Comparison of ENCODE assay signal across 17 cellular contexts in genomic region chr12:127829974-127830543, GRCh38.
A peak's percentile ranks its signal among the peaks of the same experiment; 100 is the strongest.
DNase-seq lines count a peak whose midpoint lies in the region; ATAC-seq and TF ChIP-seq lines count a peak whose summit lies in the region.
"Had no signal": no experiment of that assay in that cellular context is flagged by ENCODE, and none has a peak within 500 bp of the region (broad histone marks: within the 10 kb centered on the region; RNA-seq: fewer than 3 reads in every experiment).

No MANE protein-coding gene starts in this region.

- TF ChIP-seq CTCF in heart right ventricle (IDR thresholded peaks at IDR 0.05) (no peak), gastroesophageal sphincter (IDR thresholded peaks at IDR 0.05) (no peak)

- DNase-seq in heart right ventricle (no peak), Right ventricle myocardium superior (no peak), SJCRH30 (peak; percentile 42 to 80), substantia nigra (lab: John Stamatoyannopoulos, UW) (peak in 3 of 49 donors; percentile 9 to 13 (median 12)), cortex of kidney (lab: John Stamatoyannopoulos, UW) (no peak)
- DNase-seq: DMS79 treated with DMSO at 0.1 percent for 48 hours, NCI-H1436, NCI-H2081, NCI-H510A, SHP77 treated with DMSO at 0.1 percent for 48 hours had no signal

- WGBS in heart right ventricle, 2 donors = 51 to 54% methylated on average over 3 of the region's 3 CpGs
- 35 to 42% methylated on average over 3 of the region's 3 CpGs for WGBS in gastroesophageal sphincter (ENCODE audit: low coverage in 1 of 2), 2 donors

- H3K9me3 ChIP-seq in heart right ventricle (peaks cover 0 to 3% (median 0%) of the 10 kb centered on the region in 11 donors), SJCRH30 (replicated peaks) (no peaks in the 10 kb centered on the region; the same call in 1 of the 2 replicates), gastroesophageal sphincter (no peaks in the 10 kb centered on the region)

- H3K4me3 ChIP-seq in heart right ventricle (no peak overlapping the region), SJCRH30 (no peak overlapping the region), gastroesophageal sphincter (no peak overlapping the region)
- H3K4me3 ChIP-seq: BLaER1 treated with 17β-estradiol and CSF1 and Interleukin-3, amounts not matched to agents 10 nM and 100 nM; GM12878; GM23338; K562 had no signal

- H3K4me1 ChIP-seq in heart right ventricle = peaks cover 0 to 21% (median 0%) of the 10 kb centered on the region in 9 donors
- peaks cover 19% of the 10 kb centered on the region for H3K4me1 ChIP-seq in SJCRH30
- H3K4me1 ChIP-seq in gastroesophageal sphincter = peaks cover 0 to 8% (median 6%) of the 10 kb centered on the region in 3 donors
- H3K4me1 ChIP-seq: BLaER1 treated with 17β-estradiol and CSF1 and Interleukin-3, amounts not matched to agents 10 nM and 100 nM had no signal

- TF ChIP-seq POLR2A in gastroesophageal sphincter (IDR thresholded peaks at IDR 0.05) = no peak

- H3K36me3 ChIP-seq in heart right ventricle = no peaks in the 10 kb centered on the region
- H3K36me3 ChIP-seq in SJCRH30 = no peaks in the 10 kb centered on the region
- H3K36me3 ChIP-seq in gastroesophageal sphincter = no peaks in the 10 kb centered on the region
- H3K36me3 ChIP-seq: BLaER1 treated with 17β-estradiol and CSF1 and Interleukin-3, amounts not matched to agents 10 nM and 100 nM had no signal

- H3K27me3 ChIP-seq in heart right ventricle = no peaks in the 10 kb centered on the region
- no peaks in the 10 kb centered on the region for H3K27me3 ChIP-seq in SJCRH30
- H3K27me3 ChIP-seq in gastroesophageal sphincter = no peaks in the 10 kb centered on the region
- H3K27me3 ChIP-seq: BLaER1 treated with 17β-estradiol and CSF1 and Interleukin-3, amounts not matched to agents 10 nM and 100 nM had no signal

- intact Hi-C loops in heart right ventricle (cut with DNase I) (no loop called here), Right ventricle myocardium superior (cut with DNase I) (no loop called here)

- peak in 5 of 8 donors; percentile 38 to 62 (median 51) for ATAC-seq in heart right ventricle
- no peak for ATAC-seq in Right ventricle myocardium superior (ENCODE audit: poor library complexity)
- ATAC-seq in gastroesophageal sphincter = no peak
- ATAC-seq in GM18870 (IDR thresholded peaks at IDR 0.05; ENCODE audit: unreplicated experiment) = no peak
- ATAC-seq in HG03097 (IDR thresholded peaks at IDR 0.05; ENCODE audit: low FRiP score, unreplicated experiment) = no peak
- ATAC-seq: GM12878, GM23338, K562 had no signal

- TF ChIP-seq EP300 in gastroesophageal sphincter (IDR thresholded peaks at IDR 0.05) = no peak

- peak overlapping the region in 4 of 10 donors; percentile 26 to 64 (median 34) for H3K27ac ChIP-seq in heart right ventricle
- H3K27ac ChIP-seq in SJCRH30 = peak overlapping the region; percentile 69
- peak overlapping the region in 3 of 4 donors; percentile 20 to 65 (median 51) for H3K27ac ChIP-seq in gastroesophageal sphincter
- peak overlapping the region; percentile 56 for H3K27ac ChIP-seq in substantia nigra (ENCODE audit: low read depth, low read length, poor library complexity, severe bottlenecking)
- H3K27ac ChIP-seq: BLaER1 treated with 17β-estradiol and CSF1 and Interleukin-3, amounts not matched to agents 10 nM and 100 nM had no signal

Comparison
In these comparisons a context has a peak if more than half of its experiments do, and no peak if none do; other contexts are left out.
1. ATAC-seq: peak in heart right ventricle (5 of 8); none in Right ventricle myocardium superior (single experiment), gastroesophageal sphincter (single experiment), GM18870 (single experiment) and HG03097 (single experiment).
2. DNase-seq: peak in SJCRH30 (2 of 2); none in heart right ventricle (0 of 2), Right ventricle myocardium superior (single experiment) and cortex of kidney (single experiment).